Comparison of ENCODE assay signal across 15 cellular contexts in genomic region chr1:28898267-28898955, GRCh38. TPM values are rescaled to one million over a fixed set of nuclear protein-coding genes. Genes with fewer than 3 reads are reported as not detected.
DNase-seq lines count a peak whose midpoint lies in the region; ATAC-seq and TF ChIP-seq lines count a peak whose summit lies in the region.
"Had no signal": no experiment of that assay in that cellular context is flagged by ENCODE, and none has a peak within 500 bp of the region (broad histone marks: within the 10 kb centered on the region; RNA-seq: fewer than 3 reads in every experiment).

No MANE protein-coding gene starts in this region.

- H3K9me3 Mint-ChIP-seq in stimulated activated naive CD8-positive, alpha-beta T cell treated with anti-CD3 and anti-CD28 coated beads, Interleukin-15, Interleukin-2, amounts not matched to agents 100 ng/mL and 50 ng/mL, for 24 hours: no peaks in the 10 kb centered on the region

- ATAC-seq in stimulated activated naive CD8-positive, alpha-beta T cell treated with anti-CD3 and anti-CD28 coated beads, Interleukin-15, Interleukin-2, amounts not matched to agents 100 U/mL and 50 U/mL, for 24 hours: no peak
- peak; percentile 8 to 26 for ATAC-seq in lower lobe of right lung
- ATAC-seq in GM21528 (IDR thresholded peaks at IDR 0.05; ENCODE audit: low FRiP score, unreplicated experiment): no peak

- H3K27me3 ChIP-seq in lower lobe of right lung (ENCODE audit: low read depth): no peaks in the 10 kb centered on the region
- H3K27me3 ChIP-seq: SJCRH30 had no signal

- H3K27ac Mint-ChIP-seq in stimulated activated naive CD8-positive, alpha-beta T cell treated with anti-CD3 and anti-CD28 coated beads, Interleukin-15, Interleukin-2, amounts not matched to agents 100 ng/mL and 50 ng/mL, for 24 hours: peak overlapping the region; percentile 43

- intact Hi-C loops in lower lobe of right lung (cut with DNase I): no loop called here

- no peaks in the 10 kb centered on the region for H3K9me3 ChIP-seq in lower lobe of right lung
- H3K9me3 ChIP-seq: SJCRH30 had no signal

- no peak overlapping the region for H3K4me3 Mint-ChIP-seq in stimulated activated naive CD8-positive, alpha-beta T cell treated with anti-CD3 and anti-CD28 coated beads, Interleukin-15, Interleukin-2, amounts not matched to agents 100 ng/mL and 50 ng/mL, for 24 hours

- H3K27me3 Mint-ChIP-seq in stimulated activated naive CD8-positive, alpha-beta T cell treated with anti-CD3 and anti-CD28 coated beads, Interleukin-15, Interleukin-2, amounts not matched to agents 100 ng/mL and 50 ng/mL, for 24 hours: no peaks in the 10 kb centered on the region

- peaks cover 16% of the 10 kb centered on the region for H3K36me3 Mint-ChIP-seq in stimulated activated naive CD8-positive, alpha-beta T cell treated with anti-CD3 and anti-CD28 coated beads, Interleukin-15, Interleukin-2, amounts not matched to agents 100 ng/mL and 50 ng/mL, for 24 hours (ENCODE audit: low read depth)

- TF ChIP-seq CTCF in VCaP (conservative IDR thresholded peaks at IDR 0.05) (no peak), lower lobe of right lung (IDR thresholded peaks at IDR 0.05) (no peak)

- peak overlapping the region; percentile 18; the same call in 1 of the 2 replicates for H3K27ac ChIP-seq in VCaP
- H3K27ac ChIP-seq in lower lobe of right lung: peak overlapping the region; percentile 15
- H3K27ac ChIP-seq: parathyroid adenoma, SJCRH30 had no signal

- peaks cover 18% of the 10 kb centered on the region for H3K4me1 Mint-ChIP-seq in stimulated activated naive CD8-positive, alpha-beta T cell treated with anti-CD3 and anti-CD28 coated beads, Interleukin-15, Interleukin-2, amounts not matched to agents 100 ng/mL and 50 ng/mL, for 24 hours (ENCODE audit: low read depth)

- no peaks in the 10 kb centered on the region for H3K36me3 ChIP-seq in lower lobe of right lung
- H3K36me3 ChIP-seq: SJCRH30 had no signal

- H3K4me1 ChIP-seq in lower lobe of right lung: peaks cover 29% of the 10 kb centered on the region
- H3K4me1 ChIP-seq: parathyroid adenoma had no signal

- H3K4me3 ChIP-seq in lower lobe of right lung: no peak overlapping the region
- H3K4me3 ChIP-seq: lung, SJCRH30 had no signal

- no peak for DNase-seq in stimulated activated naive CD8-positive, alpha-beta T cell treated with anti-CD3 and anti-CD28 coated beads, Interleukin-15, Interleukin-2, amounts not matched to agents 100 U/mL and 50 U/mL, for 24 hours
- DNase-seq in lower lobe of right lung (no peak), epidermal melanocyte (ENCODE audit: insufficient read length, low spot score) (no peak), SK-N-DZ (ENCODE audit: low spot score) (no peak)
- DNase-seq in activated CD8-positive, alpha-beta memory T cell treated with anti-CD3 and anti-CD28 coated beads, Interleukin-2, amount 50 U/mL, for 48 hours: no peak
- DNase-seq: activated CD4-positive, CD25-positive, alpha-beta regulatory T cell treated with anti-CD3 and anti-CD28 coated beads, Interleukin-2, amount 50 U/mL, for 72 hours; NCI-H1417 treated with DMSO at 0.1 percent for 48 hours; NCI-H526; SJCRH30; stimulated activated CD8-positive, alpha-beta memory T cell treated with anti-CD3 and anti-CD28 coated beads, Interleukin-4, amount 100 ng/mL, for 48 hours had no signal

RNA-seq across cellular contexts. Expression of gene EPB41, which starts 16.0 kb away (rescaled TPM):
- total RNA-seq in lower lobe of right lung: 58.6 TPM
- polyA plus RNA-seq in SK-N-DZ (2014; cell fraction: cytosol; rRNA removed): 79.5 and 92.7 TPM in 2 replicates
- polyA plus RNA-seq in SK-N-DZ (2014; cell fraction: nucleus; rRNA removed): 41.3 and 55.5 TPM in 2 replicates

Comparison
In these comparisons a context has a peak if more than half of its experiments do, and no peak if none do; other contexts are left out.
1. ATAC-seq: peak in lower lobe of right lung (2 of 2); none in stimulated activated naive CD8-positive, alpha-beta T cell treated with anti-CD3 and anti-CD28 coated beads, Interleukin-15, Interleukin-2, amounts not matched to agents 100 U/mL and 50 U/mL, for 24 hours (single experiment) and GM21528 (single experiment).